In genomic region chr1:26020390-26020789, GRCh38 we compare ENCODE assay signal across 17 cellular contexts. TPM values are rescaled to one million over a fixed set of nuclear protein-coding genes. Genes with fewer than 3 reads are reported as not detected.
A peak's percentile ranks its signal among the peaks of the same experiment; 100 is the strongest.
DNase-seq lines count a peak whose midpoint lies in the region; ATAC-seq, FAIRE-seq and TF ChIP-seq lines count a peak whose summit lies in the region.
"Had no signal": no experiment of that assay in that cellular context is flagged by ENCODE, and none has a peak within 500 bp of the region (broad histone marks: within the 10 kb centered on the region; RNA-seq: fewer than 3 reads in every experiment).

No MANE protein-coding gene starts in this region.

- H3K36me3 ChIP-seq in GM12878 (ENCODE audit: control insufficient read depth in 2 of 2, insufficient read depth in 2 of 2, low read length in 1 of 2) (no peaks in the 10 kb centered on the region), cardiac muscle cell (no peaks in the 10 kb centered on the region), psoas muscle (ENCODE audit: insufficient read depth in 1 of 2, low read depth in 1 of 2) (peaks cover 0 to 3% of the 10 kb centered on the region in 2 donors), esophagus squamous epithelium (no peaks in the 10 kb centered on the region)
- H3K36me3 ChIP-seq: upper lobe of left lung had no signal

- DNase-seq in Daoy (ENCODE audit: low read depth) (peak; percentile 46), GM12878 (ENCODE audit: low read depth, low spot score) (no peak), cardiac muscle cell (ENCODE audit: low read depth in 1 of 2, low spot score in 1 of 2) (peak in 1 of 2 donors; percentile 57), psoas muscle (no peak), globus pallidus (ENCODE audit: low spot score) (no peak), esophagus squamous epithelium (lab: John Stamatoyannopoulos, UW) (no peak), NCI-H1048 (lab: John Stamatoyannopoulos, UW) (no peak)
- DNase-seq: activated CD8-positive, alpha-beta memory T cell treated with anti-CD3 and anti-CD28 coated beads for 24 hours; activated naive CD4-positive, alpha-beta T cell; kidney; natural killer cell; NCI-H2081 treated with DMSO at 0.1 percent for 48 hours; SIG-M5; upper lobe of left lung had no signal

- TF ChIP-seq RAD21 in GM12878 (IDR thresholded peaks at IDR 0.05; ENCODE audit: insufficient read depth, low read depth, low read length): no peak

- H3K4me3 ChIP-seq in GM12878: no peak overlapping the region
- no peak overlapping the region for H3K4me3 ChIP-seq in cardiac muscle cell
- no peak overlapping the region for H3K4me3 ChIP-seq in psoas muscle
- no peak overlapping the region for H3K4me3 ChIP-seq in esophagus squamous epithelium
- H3K4me3 ChIP-seq: upper lobe of left lung had no signal

- intact Hi-C loops in GM12878 (cut with micrococcal nuclease; ENCODE audit: unreplicated experiment): no loop called here
- intact Hi-C loops in psoas muscle (cut with DNase I): no loop called here
- intact Hi-C loops in esophagus squamous epithelium (cut with DNase I): no loop called here

- TF ChIP-seq CTCF in GM12878 (IDR thresholded peaks at IDR 0.05 in 2 of 3, conservative IDR thresholded peaks at IDR 0.05 in 1 of 3; ENCODE audit: control insufficient read depth in 2 of 3, extremely low read depth in 1 of 3, insufficient read depth in 1 of 3, low read depth in 3 of 3, low read length in 3 of 3) (no peak), cardiac muscle cell (IDR thresholded peaks at IDR 0.05; ENCODE audit: low read depth, low read length) (no peak), psoas muscle (IDR thresholded peaks at IDR 0.05) (no peak), esophagus squamous epithelium (IDR thresholded peaks at IDR 0.05) (no peak)

- no peaks in the 10 kb centered on the region; a peak in 3 of 4 replicates for H3K27me3 ChIP-seq in GM12878 (replicated peaks in 1 of 2; ENCODE audit: control insufficient read depth in 2 of 2, insufficient read depth in 2 of 2, low read length in 1 of 2)
- no peaks in the 10 kb centered on the region for H3K27me3 ChIP-seq in cardiac muscle cell
- H3K27me3 ChIP-seq in psoas muscle (ENCODE audit: insufficient read depth in 3 of 3, low read length in 2 of 3): no peaks in the 10 kb centered on the region
- no peaks in the 10 kb centered on the region for H3K27me3 ChIP-seq in esophagus squamous epithelium
- H3K27me3 ChIP-seq: upper lobe of left lung had no signal

- H3K27ac ChIP-seq in GM12878 (ENCODE audit: control insufficient read depth, insufficient read depth): no peak overlapping the region
- H3K27ac ChIP-seq in cardiac muscle cell: peak overlapping the region; percentile 83
- peak overlapping the region; percentile 73 for H3K27ac ChIP-seq in psoas muscle
- H3K27ac ChIP-seq in esophagus squamous epithelium: no peak overlapping the region
- H3K27ac ChIP-seq: upper lobe of left lung had no signal

- POLR2A ChIA-PET in GM12878 (lab: Charles Lee): no interaction called here

- H2AFZ ChIP-seq in GM12878 (ENCODE audit: control insufficient read depth, low read depth, low read length): no peak overlapping the region

- no peak overlapping the region for H3K4me2 ChIP-seq in GM12878 (ENCODE audit: control insufficient read depth, insufficient read depth)

- no peak for TF ChIP-seq POLR2A in GM12878 (IDR thresholded peaks at IDR 0.05; ENCODE audit: low read depth, low read length)
- no peak for TF ChIP-seq POLR2A in esophagus squamous epithelium (IDR thresholded peaks at IDR 0.05)

- in situ Hi-C loops in GM12878 (cut with MboI): no loop called here

- WGBS in GM12878 (ENCODE audit: insufficient coverage, insufficient replicate concordance, low lambda C conversion rate, missing lambda C conversion rate): 39% methylated on average over 6 of the region's 6 CpGs
- 20 to 32% (median 28%) methylated on average over 6 of the region's 6 CpGs for WGBS in psoas muscle, 3 donors
- WGBS in esophagus squamous epithelium, 2 donors: 64 to 94% methylated on average over 3 to 5 of the region's 6 CpGs

- no peaks in the 10 kb centered on the region for H4K20me1 ChIP-seq in GM12878 (ENCODE audit: control insufficient read depth, insufficient read depth)

- CTCF ChIA-PET in GM12878 (lab: Yijun Ruan, JAX): interaction anchor here (1.1 kb wide), 1 partner anchor 15 kb away, joined by 4 read pairs; no protein-coding TSS in a partner anchor

- no peak for TF ChIP-seq EP300 in GM12878 (IDR thresholded peaks at IDR 0.05; ENCODE audit: borderline replicate concordance in 1 of 2, control insufficient read depth in 1 of 2, low read depth in 2 of 2, low read length in 2 of 2)

- H3K4me1 ChIP-seq in GM12878 (ENCODE audit: control insufficient read depth, insufficient read depth, low read length) (peaks cover 8% of the 10 kb centered on the region; the same call in 1 of the 2 replicates), cardiac muscle cell (ENCODE audit: low read depth) (peaks cover 48% of the 10 kb centered on the region), psoas muscle (peaks cover 45% of the 10 kb centered on the region), esophagus squamous epithelium (peaks cover 4 to 12% (median 9%) of the 10 kb centered on the region in 3 donors)

- H3K79me2 ChIP-seq in GM12878 (ENCODE audit: control insufficient read depth, insufficient read depth, low read length): no peaks in the 10 kb centered on the region

- ATAC-seq in GM12878 (no peak), psoas muscle (peak in 3 of 4 donors; percentile 10 to 18 (median 14)), HG02970 (IDR thresholded peaks at IDR 0.05; ENCODE audit: low FRiP score, unreplicated experiment) (no peak)
- ATAC-seq: natural killer cell had no signal

- BruUV-seq in GM12878 (replicated peaks; lab: Mats Ljungman, UMichigan): no TSS peak

- RAD21 ChIA-PET in GM12878 (lab: Charles Lee; ENCODE audit: unreplicated experiment): no interaction called here

- SMC1A ChIA-PET in GM12878 (lab: Charles Lee; ENCODE audit: uncharacterized antibody, unreplicated experiment): interaction anchor here (0.6 to 0.9 kb wide), 2 partner anchors 9 to 125 kb away, joined by 3 read pairs; no protein-coding TSS in a partner anchor

- FAIRE-seq in GM12878 (lab: Jason Lieb, UNC): no peak
- FAIRE-seq: kidney had no signal

- no peak overlapping the region for H3K9ac ChIP-seq in GM12878 (ENCODE audit: control insufficient read depth, insufficient read depth, low read length)

- no peaks in the 10 kb centered on the region for H3K9me3 ChIP-seq in GM12878 (replicated peaks; ENCODE audit: control insufficient read depth, insufficient read depth, low read length)
- no peaks in the 10 kb centered on the region for H3K9me3 ChIP-seq in cardiac muscle cell (ENCODE audit: low read depth)
- no peaks in the 10 kb centered on the region for H3K9me3 ChIP-seq in psoas muscle
- no peaks in the 10 kb centered on the region for H3K9me3 ChIP-seq in esophagus squamous epithelium
- H3K9me3 ChIP-seq: upper lobe of left lung had no signal

RNA-seq across cellular contexts. Expression of gene EXTL1, which starts 1.2 kb away (rescaled TPM):
- 0.06 and 0.15 TPM in 2 replicates for total RNA-seq in Daoy (2014; rRNA removed; shearing (Covaris generic))
- total RNA-seq in GM12878 (2013; cell fraction: nucleolus; rRNA removed): not detected in 2 replicates
- total RNA-seq in GM12878 (2014; rRNA removed) (not detected in 2 replicates), GM12878 (2014; rRNA removed; fragmentation: Illumina TruSeq; extraction: Trizol) (not detected in 2 replicates), GM12878 (2021) (not detected in 2 replicates), cardiac muscle cell (7.0 and 10.1 TPM in 2 replicates), psoas muscle (1 to 10 TPM in 3 of 4 donors, under 1 TPM in 1; 0.39 to 4.6 (median 2.1) TPM), esophagus squamous epithelium (not detected)
- polyA plus RNA-seq in GM12878 (2011; ENCODE audit: low read depth): not detected
- polyA plus RNA-seq in GM12878 (2011; rRNA removed) (not detected in 2 replicates), GM12878 (2014; fragmentation: Illumina TruSeq; extraction: Trizol) (not detected in 2 replicates), GM12878 (2014; fragmentation: Nextera tagmentation; extraction: Ambion mirVana) (not detected), GM12878 (2014; rRNA removed) (not detected in 2 replicates), GM12878 (2016; fragmentation: Nextera tagmentation; extraction: Ambion mirVana) (not detected), cardiac muscle cell (8.6 and 10.0 TPM in 2 replicates), psoas muscle (1 to 10 TPM in 1 of 3 donors, under 1 TPM in 2; 0.61 to 1.1 (median 0.90) TPM)
- not detected in 2 replicates for polyA plus RNA-seq in GM12878 (2011; cell fraction: cytosol; rRNA removed)
- not detected in 2 replicates for polyA plus RNA-seq in GM12878 (2011; cell fraction: nucleus; rRNA removed)
- not detected in 2 replicates for polyA plus RNA-seq in GM12878 (2012)
- not detected in 2 replicates for polyA minus RNA-seq in GM12878 (2011; rRNA and poly(A)+ RNA removed)
- not detected in 2 replicates for polyA minus RNA-seq in GM12878 (2011; cell fraction: cytosol; rRNA and poly(A)+ RNA removed)
- polyA minus RNA-seq in GM12878 (2011; cell fraction: nucleus; rRNA and poly(A)+ RNA removed): not detected in 2 replicates
- total RNA-seq: natural killer cell had no signal

RNA-seq across cellular contexts. Expression of gene PAFAH2, which starts 22.5 kb away (rescaled TPM):
- total RNA-seq in Daoy (2014; rRNA removed; shearing (Covaris generic)): 7.7 and 9.0 TPM in 2 replicates
- 6.9 and 7.0 TPM in 2 replicates for total RNA-seq in GM12878 (2013; cell fraction: nucleolus; rRNA removed)
- 4.9 and 5.2 TPM in 2 replicates for total RNA-seq in GM12878 (2014; rRNA removed)
- total RNA-seq in GM12878 (2014; rRNA removed; fragmentation: Illumina TruSeq; extraction: Trizol): 5.9 and 6.8 TPM in 2 replicates
- total RNA-seq in GM12878 (2021): 5.0 and 6.6 TPM in 2 replicates
- 2.3 TPM for polyA plus RNA-seq in GM12878 (2011; ENCODE audit: low read depth)
- 9.5 and 9.6 TPM in 2 replicates for polyA plus RNA-seq in GM12878 (2011; rRNA removed)
- polyA plus RNA-seq in GM12878 (2011; cell fraction: cytosol; rRNA removed): 7.4 and 7.8 TPM in 2 replicates
- polyA plus RNA-seq in GM12878 (2011; cell fraction: nucleus; rRNA removed): 4.0 and 5.2 TPM in 2 replicates
- polyA plus RNA-seq in GM12878 (2012): 2.6 and 4.6 TPM in 2 replicates
- polyA plus RNA-seq in GM12878 (2014; fragmentation: Illumina TruSeq; extraction: Trizol): 5.3 and 6.5 TPM in 2 replicates
- 1 to 10 TPM; 3.0 to 4.0 TPM for polyA plus RNA-seq in GM12878 (2014; fragmentation: Nextera tagmentation; extraction: Ambion mirVana)
- 6.9 and 7.0 TPM in 2 replicates for polyA plus RNA-seq in GM12878 (2014; rRNA removed)
- polyA plus RNA-seq in GM12878 (2016; fragmentation: Nextera tagmentation; extraction: Ambion mirVana): 1 to 10 TPM; 6.5 to 7.7 TPM
- polyA minus RNA-seq in GM12878 (2011; rRNA and poly(A)+ RNA removed): 7.3 and 7.5 TPM in 2 replicates
- 2.4 and 2.9 TPM in 2 replicates for polyA minus RNA-seq in GM12878 (2011; cell fraction: cytosol; rRNA and poly(A)+ RNA removed)
- polyA minus RNA-seq in GM12878 (2011; cell fraction: nucleus; rRNA and poly(A)+ RNA removed): 2.3 and 3.9 TPM in 2 replicates
- total RNA-seq in cardiac muscle cell: 8.3 and 10.9 TPM in 2 replicates
- polyA plus RNA-seq in cardiac muscle cell: 11.1 and 11.2 TPM in 2 replicates
- total RNA-seq in psoas muscle: 10 to 100 TPM in 3 of 4 donors, 1 to 10 TPM in 1; 5.5 to 15.8 (median 13.3) TPM
- 10 to 100 TPM in 1 of 3 donors, 1 to 10 TPM in 2; 5.1 to 30.1 (median 8.8) TPM for polyA plus RNA-seq in psoas muscle
- 10 to 100 TPM in 3 of 4 donors, 1 to 10 TPM in 1; 8.3 to 17.2 (median 11.7) TPM for total RNA-seq in esophagus squamous epithelium

RNA-seq across cellular contexts. Expression of gene SLC30A2, which starts 25.5 kb away (rescaled TPM):
- total RNA-seq in Daoy (2014; rRNA removed; shearing (Covaris generic)): 0.18 TPM in 1 of 2 replicates, not detected in the other
- not detected in 2 replicates for total RNA-seq in GM12878 (2013; cell fraction: nucleolus; rRNA removed)
- total RNA-seq in GM12878 (2014; rRNA removed): not detected in 2 replicates
- total RNA-seq in GM12878 (2014; rRNA removed; fragmentation: Illumina TruSeq; extraction: Trizol): not detected in 2 replicates
- total RNA-seq in GM12878 (2021): 0.13 TPM in 1 of 2 replicates, not detected in the other
- polyA plus RNA-seq in GM12878 (2011; ENCODE audit: low read depth): not detected
- not detected in 2 replicates for polyA plus RNA-seq in GM12878 (2011; rRNA removed)
- not detected in 2 replicates for polyA plus RNA-seq in GM12878 (2011; cell fraction: cytosol; rRNA removed)
- polyA plus RNA-seq in GM12878 (2011; cell fraction: nucleus; rRNA removed): not detected in 2 replicates
- not detected in 2 replicates for polyA plus RNA-seq in GM12878 (2012)
- not detected in 2 replicates for polyA plus RNA-seq in GM12878 (2014; fragmentation: Illumina TruSeq; extraction: Trizol)
- not detected for polyA plus RNA-seq in GM12878 (2014; fragmentation: Nextera tagmentation; extraction: Ambion mirVana)
- not detected in 2 replicates for polyA plus RNA-seq in GM12878 (2014; rRNA removed)
- polyA plus RNA-seq in GM12878 (2016; fragmentation: Nextera tagmentation; extraction: Ambion mirVana): not detected
- not detected in 2 replicates for polyA minus RNA-seq in GM12878 (2011; rRNA and poly(A)+ RNA removed)
- not detected in 2 replicates for polyA minus RNA-seq in GM12878 (2011; cell fraction: cytosol; rRNA and poly(A)+ RNA removed)
- polyA minus RNA-seq in GM12878 (2011; cell fraction: nucleus; rRNA and poly(A)+ RNA removed): not detected in 2 replicates
- total RNA-seq in cardiac muscle cell: 1.3 and 1.5 TPM in 2 replicates
- polyA plus RNA-seq in cardiac muscle cell: 0.16 and 1.8 TPM in 2 replicates
- total RNA-seq in psoas muscle: 1 to 10 TPM in 3 of 4 donors, under 1 TPM in 1; 0.32 to 7.8 (median 4.2) TPM
- polyA plus RNA-seq in psoas muscle: 1 to 10 TPM in 1 of 3 donors, under 1 TPM in 2; 0.21 to 1.2 (median 0.70) TPM
- not detected for total RNA-seq in esophagus squamous epithelium
- total RNA-seq: cerebellum, fibroblast of lung, natural killer cell had no signal
- polyA plus RNA-seq: fibroblast of lung had no signal

RNA-seq across cellular contexts. Expression of gene TRIM63, which starts 47.0 kb away (rescaled TPM):
- not detected in 2 replicates for total RNA-seq in Daoy (2014; rRNA removed; shearing (Covaris generic))
- not detected in 2 replicates for total RNA-seq in GM12878 (2013; cell fraction: nucleolus; rRNA removed)
- total RNA-seq in GM12878 (2014; rRNA removed): not detected in 2 replicates
- not detected in 2 replicates for total RNA-seq in GM12878 (2014; rRNA removed; fragmentation: Illumina TruSeq; extraction: Trizol)
- not detected in 2 replicates for total RNA-seq in GM12878 (2021)
- not detected for polyA plus RNA-seq in GM12878 (2011; ENCODE audit: low read depth)
- polyA plus RNA-seq in GM12878 (2011; rRNA removed): not detected in 2 replicates
- not detected in 2 replicates for polyA plus RNA-seq in GM12878 (2011; cell fraction: cytosol; rRNA removed)
- polyA plus RNA-seq in GM12878 (2011; cell fraction: nucleus; rRNA removed): not detected in 2 replicates
- polyA plus RNA-seq in GM12878 (2012): not detected in 2 replicates
- polyA plus RNA-seq in GM12878 (2014; fragmentation: Illumina TruSeq; extraction: Trizol): not detected in 2 replicates
- not detected for polyA plus RNA-seq in GM12878 (2014; fragmentation: Nextera tagmentation; extraction: Ambion mirVana)
- polyA plus RNA-seq in GM12878 (2014; rRNA removed): not detected in 2 replicates
- polyA plus RNA-seq in GM12878 (2016; fragmentation: Nextera tagmentation; extraction: Ambion mirVana): not detected
- polyA minus RNA-seq in GM12878 (2011; rRNA and poly(A)+ RNA removed): not detected in 2 replicates
- polyA minus RNA-seq in GM12878 (2011; cell fraction: cytosol; rRNA and poly(A)+ RNA removed): not detected in 2 replicates
- polyA minus RNA-seq in GM12878 (2011; cell fraction: nucleus; rRNA and poly(A)+ RNA removed): not detected in 2 replicates
- 29.4 and 39.6 TPM in 2 replicates for total RNA-seq in cardiac muscle cell
- 25.8 and 32.8 TPM in 2 replicates for polyA plus RNA-seq in cardiac muscle cell
- total RNA-seq in psoas muscle: 1,000 to 10,000 TPM in 1 of 4 donors, 100 to 1,000 TPM in 2, 10 to 100 TPM in 1; 74.2 to 2,937 (median 350) TPM
- 1,000 to 10,000 TPM in 2 of 3 donors, 100 to 1,000 TPM in 1; 369 to 2,799 (median 1,951) TPM for polyA plus RNA-seq in psoas muscle
- 1 to 10 TPM in 1 of 4 donors, under 1 TPM in 1, not detected in 2; 0.23 to 1.7 TPM for total RNA-seq in esophagus squamous epithelium
- total RNA-seq: cerebellum, fibroblast of lung, natural killer cell had no signal
- polyA plus RNA-seq: fibroblast of lung had no signal

Comparison
In these comparisons a context has a peak if more than half of its experiments do, and no peak if none do; other contexts are left out.
1. ATAC-seq: peak in psoas muscle (3 of 4); none in GM12878 (single experiment) and HG02970 (single experiment).
2. H3K27ac ChIP-seq: peak in cardiac muscle cell (single experiment) and psoas muscle (single experiment); none in GM12878 (single experiment) and esophagus squamous epithelium (0 of 4).